In genomic region chr6:63716169-63716568, GRCh38 we compare ENCODE assay signal across 24 cellular contexts.
DNase-seq lines count a peak whose midpoint lies in the region; ATAC-seq and TF ChIP-seq lines count a peak whose summit lies in the region.
"Had no signal": no experiment of that assay in that cellular context is flagged by ENCODE, and none has a peak within 500 bp of the region (broad histone marks: within the 10 kb centered on the region; RNA-seq: fewer than 3 reads in every experiment).

No MANE protein-coding gene starts in this region.

- H3K4me1 Mint-ChIP-seq in T-helper 17 cell = peaks cover 9% of the 10 kb centered on the region

- no peak overlapping the region for H3K27ac Mint-ChIP-seq in T-helper 17 cell

- H3K4me3 ChIP-seq in GM12865 (ENCODE audit: low read depth, low read length) = no peak overlapping the region
- H3K4me3 ChIP-seq: GM23248, HAP-1 had no signal

- H3K27me3 Mint-ChIP-seq in T-helper 17 cell = no peaks in the 10 kb centered on the region
- H3K27me3 Mint-ChIP-seq: CD4-positive, CD25-positive, alpha-beta regulatory T cell had no signal

- DNase-seq in GM12865 (ENCODE audit: low read depth) = peak; percentile 41
- no peak for DNase-seq in T-helper 17 cell
- DNase-seq in NCI-H82 treated with DMSO at 0.1 percent for 48 hours (lab: John Stamatoyannopoulos, UW; ENCODE audit: unreplicated experiment) = no peak
- DNase-seq in NCI-H82 (lab: John Stamatoyannopoulos, UW) = no peak
- DNase-seq: BE2C; CD4-positive, CD25-positive, alpha-beta regulatory T cell; COR-L47; DMS 273 treated with DMSO at 0.1 percent for 48 hours; DND-41; GM23248; KG1; MV-4-11; NCI-H187; NCI-H2227 treated with DMSO at 0.1 percent for 48 hours; NCI-H510A treated with DMSO at 0.1 percent for 48 hours; NCI-H774; PC-3; RPMI8226; SIG-M5; T-helper 1 cell had no signal

- H3K36me3 Mint-ChIP-seq in T-helper 17 cell (ENCODE audit: low read depth) = peaks cover 15% of the 10 kb centered on the region

- peak; percentile 41 for ATAC-seq in GM19468 (IDR thresholded peaks at IDR 0.05; ENCODE audit: extremely low read depth, unreplicated experiment)
- peak; percentile 49 for ATAC-seq in HG02798 (IDR thresholded peaks at IDR 0.05; ENCODE audit: poor library complexity, unreplicated experiment)
- peak; percentile 60 for ATAC-seq in HG03442 (IDR thresholded peaks at IDR 0.05; ENCODE audit: unreplicated experiment)
- ATAC-seq in T-helper 17 cell = no peak
- ATAC-seq: PC-3 had no signal

- TF ChIP-seq CTCF in GM12865 (IDR thresholded peaks at IDR 0.05; ENCODE audit: insufficient read depth, low read depth, low read length, missing control alignments) = no peak

- H3K9me3 ChIP-seq in T-helper 17 cell (ENCODE audit: control insufficient read depth, low read length, poor library complexity, severe bottlenecking) = no peaks in the 10 kb centered on the region
- H3K9me3 ChIP-seq: BE2C, HAP-1 had no signal

- H3K4me3 Mint-ChIP-seq in T-helper 17 cell = no peak overlapping the region
- H3K4me3 Mint-ChIP-seq: CD4-positive, CD25-positive, alpha-beta regulatory T cell had no signal
